In the genomic region with DNA sequence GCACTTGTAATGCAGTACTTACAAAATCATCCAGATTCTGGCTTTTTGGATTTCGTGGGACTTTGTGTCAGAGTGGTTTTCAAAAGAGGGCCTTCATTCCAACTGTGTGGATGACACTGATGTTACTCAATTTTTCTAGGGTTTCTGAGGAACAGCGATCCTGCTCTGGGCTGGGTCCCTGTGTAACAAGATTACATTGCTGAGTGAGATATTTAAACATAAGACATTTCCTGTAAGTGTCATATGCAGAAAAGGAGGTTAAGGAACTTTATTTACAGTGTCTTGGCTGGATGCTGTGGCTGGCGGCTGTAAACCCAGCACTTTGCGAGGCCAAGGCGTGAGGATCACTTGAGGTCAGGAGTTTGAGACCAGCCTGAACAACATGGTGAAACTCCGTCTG, we compare ENCODE assay signal across 21 cellular contexts. TPM values are rescaled to one million over a fixed set of nuclear protein-coding genes. Genes with fewer than 3 reads are reported as not detected.
DNase-seq lines count a peak whose midpoint lies in the region; FAIRE-seq and TF ChIP-seq lines count a peak whose summit lies in the region.
"Had no signal": no experiment of that assay in that cellular context is flagged by ENCODE, and none has a peak within 500 bp of the region (broad histone marks: within the 10 kb centered on the region; RNA-seq: fewer than 3 reads in every experiment).

No MANE protein-coding gene starts in this region.

- peaks cover 86% of the 10 kb centered on the region for H3K4me1 Mint-ChIP-seq in activated naive CD8-positive, alpha-beta T cell (ENCODE audit: low read depth)
- H3K4me1 Mint-ChIP-seq in activated naive CD8-positive, alpha-beta T cell treated with anti-CD3 and anti-CD28 coated beads for 36 hours = peaks cover 68% of the 10 kb centered on the region
- H3K4me1 Mint-ChIP-seq in astrocyte (ENCODE audit: low read depth, unreplicated experiment) = peaks cover 51% of the 10 kb centered on the region

- no peaks in the 10 kb centered on the region for H3K27me3 Mint-ChIP-seq in activated naive CD8-positive, alpha-beta T cell
- no peaks in the 10 kb centered on the region for H3K27me3 Mint-ChIP-seq in activated naive CD8-positive, alpha-beta T cell treated with anti-CD3 and anti-CD28 coated beads for 36 hours
- H3K27me3 Mint-ChIP-seq in astrocyte (ENCODE audit: low read depth, unreplicated experiment) = no peaks in the 10 kb centered on the region
- H3K27me3 Mint-ChIP-seq: activated naive CD8-positive, alpha-beta T cell treated with anti-CD3 and anti-CD28 coated beads, Interleukin-2, amount 10 ng/mL, durations not matched to agents 7 days and 5 days; T-helper 17 cell had no signal

- H3K27ac ChIP-seq in astrocyte (ENCODE audit: low read depth, low read length) = no peak overlapping the region
- peak overlapping the region in 1 of 2 donors; percentile 30 for H3K27ac ChIP-seq in liver (ENCODE audit: low read depth in 1 of 2, low read length in 2 of 2)
- peak overlapping the region; percentile 47 for H3K27ac ChIP-seq in subcutaneous abdominal adipose tissue (ENCODE audit: low read depth, low read length)
- H3K27ac ChIP-seq: cardiac muscle cell had no signal

- H3K36me3 ChIP-seq in astrocyte (ENCODE audit: insufficient read depth, low read length) (no peaks in the 10 kb centered on the region), liver (ENCODE audit: control insufficient read depth in 4 of 4, insufficient read depth in 3 of 4, low read depth in 1 of 4, low read length in 3 of 4) (no peaks in the 10 kb centered on the region), subcutaneous abdominal adipose tissue (ENCODE audit: control insufficient read depth in 5 of 5, insufficient read depth in 5 of 5, low read length in 5 of 5) (no peaks in the 10 kb centered on the region)
- H3K36me3 ChIP-seq: cardiac muscle cell, gastrocnemius medialis had no signal

- H3K9ac ChIP-seq in astrocyte (ENCODE audit: low read length) (no peak overlapping the region), liver (ENCODE audit: low read depth in 1 of 2, low read length in 2 of 2) (no peak overlapping the region), subcutaneous abdominal adipose tissue (ENCODE audit: low read length in 5 of 5) (no peak overlapping the region)

- H3K36me3 Mint-ChIP-seq in activated naive CD8-positive, alpha-beta T cell = peaks cover 4% of the 10 kb centered on the region
- H3K36me3 Mint-ChIP-seq in activated naive CD8-positive, alpha-beta T cell treated with anti-CD3 and anti-CD28 coated beads for 36 hours = peaks cover 16% of the 10 kb centered on the region
- peaks cover 3% of the 10 kb centered on the region for H3K36me3 Mint-ChIP-seq in astrocyte (ENCODE audit: low read depth, unreplicated experiment)

- H3K27me3 ChIP-seq in astrocyte (ENCODE audit: insufficient read depth, low read length) (no peaks in the 10 kb centered on the region), liver (ENCODE audit: control insufficient read depth in 4 of 4, insufficient read depth in 4 of 4, low read length in 3 of 4) (no peaks in the 10 kb centered on the region), subcutaneous abdominal adipose tissue (ENCODE audit: control insufficient read depth in 5 of 5, insufficient read depth in 4 of 5, low read length in 5 of 5) (no peaks in the 10 kb centered on the region)
- H3K27me3 ChIP-seq: cardiac muscle cell, gastrocnemius medialis had no signal

- no peak for TF ChIP-seq CTCF in astrocyte (IDR thresholded peaks at IDR 0.05; ENCODE audit: insufficient read depth, low read depth, low read length)
- TF ChIP-seq CTCF in liver (IDR thresholded peaks at IDR 0.05; ENCODE audit: low read depth, low read length, missing input control) = no peak

- no peaks in the 10 kb centered on the region for H3K9me3 Mint-ChIP-seq in activated naive CD8-positive, alpha-beta T cell (ENCODE audit: low read depth)
- H3K9me3 Mint-ChIP-seq in activated naive CD8-positive, alpha-beta T cell treated with anti-CD3 and anti-CD28 coated beads for 36 hours = no peaks in the 10 kb centered on the region
- no peaks in the 10 kb centered on the region for H3K9me3 Mint-ChIP-seq in astrocyte (ENCODE audit: unreplicated experiment)
- H3K9me3 Mint-ChIP-seq: activated naive CD8-positive, alpha-beta T cell treated with anti-CD3 and anti-CD28 coated beads, Interleukin-2, amount 10 ng/mL, durations not matched to agents 7 days and 5 days; nephron had no signal

- H3K79me2 ChIP-seq in astrocyte (ENCODE audit: insufficient read depth, low read length) = peaks cover 100% of the 10 kb centered on the region

- no peak for DNase-seq in activated naive CD8-positive, alpha-beta T cell treated with anti-CD3 and anti-CD28 coated beads for 36 hours
- DNase-seq in astrocyte (ENCODE audit: low read depth) = no peak
- no peak for DNase-seq in cerebellum (ENCODE audit: low spot score)
- DNase-seq in UCSD-AML1 (lab: John Stamatoyannopoulos, UW; ENCODE audit: unreplicated experiment) = no peak
- DNase-seq in effector CD8-positive, alpha-beta T cell (lab: John Stamatoyannopoulos, UW) = no peak
- DNase-seq: activated naive CD8-positive, alpha-beta T cell treated with anti-CD3 and anti-CD28 coated beads, Interleukin-2, amount 10 ng/mL, durations not matched to agents 7 days and 5 days; Caco-2; gastrocnemius medialis; GDM1; NCI-H1694 treated with DMSO at 0.1 percent for 48 hours; NCI-H446 treated with DMSO at 0.1 percent for 48 hours; retina; T-helper 17 cell had no signal

- no peak for TF ChIP-seq RAD21 in liver (IDR thresholded peaks at IDR 0.05)

- no peak overlapping the region for H3K4me2 ChIP-seq in astrocyte (ENCODE audit: low read length)

- H3K4me3 ChIP-seq in astrocyte (ENCODE audit: insufficient read depth, low read depth, low read length) = no peak overlapping the region
- H3K4me3 ChIP-seq in liver (ENCODE audit: low read depth in 1 of 3, low read length in 3 of 3) = no peak overlapping the region
- no peak overlapping the region for H3K4me3 ChIP-seq in subcutaneous abdominal adipose tissue (ENCODE audit: low read depth in 1 of 5, low read length in 5 of 5)
- H3K4me3 ChIP-seq: cardiac muscle cell, gastrocnemius medialis, lung had no signal

- peaks cover 17% of the 10 kb centered on the region for H3K4me1 ChIP-seq in astrocyte (ENCODE audit: insufficient read depth, low read length)
- H3K4me1 ChIP-seq in liver (ENCODE audit: control insufficient read depth in 4 of 4, insufficient read depth in 4 of 4, low read length in 3 of 4) = peaks cover 29 to 38% (median 33%) of the 10 kb centered on the region in 4 donors
- peaks cover 2 to 64% (median 54%) of the 10 kb centered on the region in 5 donors for H3K4me1 ChIP-seq in subcutaneous abdominal adipose tissue (ENCODE audit: control insufficient read depth in 5 of 5, insufficient read depth in 5 of 5, low read length in 5 of 5)

- H3K4me3 Mint-ChIP-seq in activated naive CD8-positive, alpha-beta T cell = no peak overlapping the region
- no peak overlapping the region for H3K4me3 Mint-ChIP-seq in activated naive CD8-positive, alpha-beta T cell treated with anti-CD3 and anti-CD28 coated beads for 36 hours
- no peak overlapping the region for H3K4me3 Mint-ChIP-seq in astrocyte (ENCODE audit: unreplicated experiment)
- H3K4me3 Mint-ChIP-seq: activated naive CD8-positive, alpha-beta T cell treated with anti-CD3 and anti-CD28 coated beads, Interleukin-2, amount 10 ng/mL, durations not matched to agents 7 days and 5 days; nephron; T-helper 17 cell had no signal

- peaks cover 100% of the 10 kb centered on the region for H4K20me1 ChIP-seq in astrocyte (ENCODE audit: insufficient read depth, low read length)

- H2AFZ ChIP-seq in astrocyte (ENCODE audit: low read depth, low read length) = no peak overlapping the region

- no peaks in the 10 kb centered on the region for H3K9me3 ChIP-seq in astrocyte (ENCODE audit: insufficient read depth, low read depth, low read length)
- H3K9me3 ChIP-seq in liver (ENCODE audit: control insufficient read depth in 4 of 4, low read length in 3 of 4) = no peaks in the 10 kb centered on the region
- no peaks in the 10 kb centered on the region for H3K9me3 ChIP-seq in subcutaneous abdominal adipose tissue (ENCODE audit: control insufficient read depth in 5 of 5, low read length in 5 of 5)
- H3K9me3 ChIP-seq: Caco-2, gastrocnemius medialis had no signal

- 79% methylated on average over 6 of the region's 6 CpGs for WGBS in liver

- peak overlapping the region; percentile 80 for H3K27ac Mint-ChIP-seq in activated naive CD8-positive, alpha-beta T cell
- H3K27ac Mint-ChIP-seq in activated naive CD8-positive, alpha-beta T cell treated with anti-CD3 and anti-CD28 coated beads for 36 hours = no peak overlapping the region
- H3K27ac Mint-ChIP-seq in astrocyte (ENCODE audit: unreplicated experiment) = peak overlapping the region; percentile 56
- H3K27ac Mint-ChIP-seq: activated naive CD8-positive, alpha-beta T cell treated with anti-CD3 and anti-CD28 coated beads, Interleukin-2, amount 10 ng/mL, durations not matched to agents 7 days and 5 days; T-helper 17 cell had no signal

- FAIRE-seq in astrocyte (lab: Jason Lieb, UNC) = no peak
- FAIRE-seq: GM12892, H1 had no signal

TF ChIP-seq in liver, 16 proteins besides CTCF, POLR2A, EP300 and RAD21:
- TF ChIP-seq RXRA (IDR thresholded peaks at IDR 0.05) (peak; percentile 10 to 12), JUND (IDR thresholded peaks at IDR 0.05) (no peak)

RNA-seq across cellular contexts. Expression of gene ZFAND3, which starts 6.7 kb away (rescaled TPM):
- total RNA-seq in activated naive CD8-positive, alpha-beta T cell treated with anti-CD3 and anti-CD28 coated beads for 36 hours = 10 to 100 TPM; 36.3 to 38.5 TPM
- total RNA-seq in astrocyte = 131 and 135 TPM in 2 replicates
- total RNA-seq in liver = 10 to 100 TPM; 17.8 to 28.4 TPM
- polyA plus RNA-seq in liver = 10 to 100 TPM in 1 of 2 donors, 1 to 10 TPM in 1; 7.7 to 37.5 TPM
- total RNA-seq in cerebellum = 31.0 TPM
